ENCODE assay signal across 11 cellular contexts in genomic region chr1:19563336-19564097, GRCh38.
DNase-seq lines count a peak whose midpoint lies in the region; ATAC-seq, FAIRE-seq and TF ChIP-seq lines count a peak whose summit lies in the region.
"Had no signal": no experiment of that assay in that cellular context is flagged by ENCODE, and none has a peak within 500 bp of the region (broad histone marks: within the 10 kb centered on the region; RNA-seq: fewer than 3 reads in every experiment).

No MANE protein-coding gene starts in this region.

- no peak for ATAC-seq in CD4-positive, CD25-positive, alpha-beta regulatory T cell (ENCODE audit: low read depth in 2 of 2)
- peak; percentile 87 to 92 for ATAC-seq in right cardiac atrium
- ATAC-seq in stimulated activated memory B cell treated with anti-CD40 and anti-IgM and Interleukin-4, amounts not matched to agents 10 μg/mL and 1 μg/mL and 100 μg/mL, for 72 hours: no peak

- H3K27me3 ChIP-seq in CD4-positive, CD25-positive, alpha-beta regulatory T cell (ENCODE audit: control insufficient read depth, insufficient read depth, low read length): no peaks in the 10 kb centered on the region
- H3K27me3 ChIP-seq in right cardiac atrium (ENCODE audit: control insufficient read depth, insufficient read depth) (no peaks in the 10 kb centered on the region), sigmoid colon (no peaks in the 10 kb centered on the region), endodermal cell (ENCODE audit: control insufficient read depth, insufficient read depth, low read length, poor library complexity, severe bottlenecking) (no peaks in the 10 kb centered on the region)

- WGBS in right cardiac atrium: 17% methylated on average over 15 of the region's 15 CpGs
- WGBS in sigmoid colon, 2 donors: 69 to 71% methylated on average over 15 of the region's 15 CpGs
- WGBS in endodermal cell (ENCODE audit: insufficient coverage in 1 of 2, insufficient read length in 1 of 2), 2 experiments: 85 to 86% methylated on average over 10 to 15 of the region's 15 CpGs

- no peak for TF ChIP-seq POLR2A in sigmoid colon (IDR thresholded peaks at IDR 0.05)

- no peak overlapping the region for H3K27ac ChIP-seq in CD4-positive, CD25-positive, alpha-beta regulatory T cell (ENCODE audit: insufficient read depth, low read length, poor library complexity, severe bottlenecking)
- H3K27ac ChIP-seq in right cardiac atrium (ENCODE audit: low read length) (peak overlapping the region; percentile 53), sigmoid colon (peak overlapping the region; percentile 77 to 88 (median 82)), endodermal cell (ENCODE audit: low read depth, low read length) (no peak overlapping the region)
- H3K27ac ChIP-seq: VCaP had no signal

- H3K27ac Mint-ChIP-seq in CD4-positive, CD25-positive, alpha-beta regulatory T cell: peak overlapping the region in 2 of 3 donors; percentile 9 to 20
- H3K27ac Mint-ChIP-seq in stimulated activated memory B cell treated with anti-CD40 and anti-IgM and Interleukin-4, amounts not matched to agents 10 μg/mL and 1 μg/mL and 100 μg/mL, for 72 hours: no peak overlapping the region
- H3K27ac Mint-ChIP-seq in endodermal cell: no peak overlapping the region

- intact Hi-C loops in right cardiac atrium (cut with DNase I): no loop called here
- intact Hi-C loops in sigmoid colon (cut with DNase I): no loop called here

- DNase-seq in CD4-positive, CD25-positive, alpha-beta regulatory T cell: no peak
- DNase-seq in astrocyte of the hippocampus (ENCODE audit: low read depth, low spot score) (peak; percentile 65), right cardiac atrium (peak; percentile 68 to 87 (median 87)), sigmoid colon (peak; percentile 89), GM19239 (ENCODE audit: insufficient read length, low spot score) (no peak), COLO829 (ENCODE audit: low spot score) (no peak), endodermal cell (no peak)
- DNase-seq: NCI-H2029 treated with DMSO at 0.1 percent for 48 hours had no signal

- H3K9me3 Mint-ChIP-seq in CD4-positive, CD25-positive, alpha-beta regulatory T cell: no peaks in the 10 kb centered on the region
- H3K9me3 Mint-ChIP-seq in stimulated activated memory B cell treated with anti-CD40 and anti-IgM and Interleukin-4, amounts not matched to agents 10 μg/mL and 1 μg/mL and 100 μg/mL, for 72 hours: no peaks in the 10 kb centered on the region
- H3K9me3 Mint-ChIP-seq in endodermal cell: no peaks in the 10 kb centered on the region

- H3K36me3 ChIP-seq in CD4-positive, CD25-positive, alpha-beta regulatory T cell (ENCODE audit: control insufficient read depth, insufficient read depth, low read length): no peaks in the 10 kb centered on the region
- H3K36me3 ChIP-seq in sigmoid colon (no peaks in the 10 kb centered on the region), endodermal cell (ENCODE audit: control insufficient read depth, insufficient read depth, low read length) (no peaks in the 10 kb centered on the region)

- H3K4me1 Mint-ChIP-seq in CD4-positive, CD25-positive, alpha-beta regulatory T cell: peaks cover 0 to 4% (median 1%) of the 10 kb centered on the region in 4 donors
- no peaks in the 10 kb centered on the region for H3K4me1 Mint-ChIP-seq in stimulated activated memory B cell treated with anti-CD40 and anti-IgM and Interleukin-4, amounts not matched to agents 10 μg/mL and 1 μg/mL and 100 μg/mL, for 72 hours
- no peaks in the 10 kb centered on the region for H3K4me1 Mint-ChIP-seq in endodermal cell

- H3K4me1 ChIP-seq in CD4-positive, CD25-positive, alpha-beta regulatory T cell (ENCODE audit: control insufficient read depth, insufficient read depth, low read length, poor library complexity, severe bottlenecking): peaks cover 2% of the 10 kb centered on the region
- H3K4me1 ChIP-seq in right cardiac atrium (ENCODE audit: control insufficient read depth, insufficient read depth, low read length) (peaks cover 5% of the 10 kb centered on the region), sigmoid colon (peaks cover 0 to 25% (median 17%) of the 10 kb centered on the region in 4 donors), endodermal cell (ENCODE audit: control insufficient read depth, insufficient read depth, low read length) (no peaks in the 10 kb centered on the region)

- peaks cover 16% of the 10 kb centered on the region for H3K27me3 Mint-ChIP-seq in CD4-positive, CD25-positive, alpha-beta regulatory T cell
- H3K27me3 Mint-ChIP-seq in stimulated activated memory B cell treated with anti-CD40 and anti-IgM and Interleukin-4, amounts not matched to agents 10 μg/mL and 1 μg/mL and 100 μg/mL, for 72 hours: no peaks in the 10 kb centered on the region
- H3K27me3 Mint-ChIP-seq in endodermal cell (ENCODE audit: insufficient read depth): no peaks in the 10 kb centered on the region

- no peak for TF ChIP-seq EP300 in sigmoid colon (IDR thresholded peaks at IDR 0.05)

- TF ChIP-seq CTCF in sigmoid colon (IDR thresholded peaks at IDR 0.05) (no peak), endodermal cell (conservative IDR thresholded peaks at IDR 0.05) (no peak)

- H3K4me3 Mint-ChIP-seq in CD4-positive, CD25-positive, alpha-beta regulatory T cell: no peak overlapping the region
- no peak overlapping the region for H3K4me3 Mint-ChIP-seq in stimulated activated memory B cell treated with anti-CD40 and anti-IgM and Interleukin-4, amounts not matched to agents 10 μg/mL and 1 μg/mL and 100 μg/mL, for 72 hours
- H3K4me3 Mint-ChIP-seq in endodermal cell: no peak overlapping the region

- no peak overlapping the region for H3K4me3 ChIP-seq in CD4-positive, CD25-positive, alpha-beta regulatory T cell (ENCODE audit: low read depth, low read length)
- H3K4me3 ChIP-seq in right cardiac atrium (ENCODE audit: low read length) (no peak overlapping the region), sigmoid colon (peak overlapping the region in 3 of 4 donors; percentile 29 to 43 (median 38)), endodermal cell (ENCODE audit: low read length) (no peak overlapping the region)

- no peaks in the 10 kb centered on the region for H3K9me3 ChIP-seq in CD4-positive, CD25-positive, alpha-beta regulatory T cell (ENCODE audit: control insufficient read depth in 2 of 2, low read length in 2 of 2)
- H3K9me3 ChIP-seq in right cardiac atrium (ENCODE audit: control insufficient read depth, low read length) (no peaks in the 10 kb centered on the region), sigmoid colon (no peaks in the 10 kb centered on the region), endodermal cell (ENCODE audit: control insufficient read depth, low read length) (no peaks in the 10 kb centered on the region)

- FAIRE-seq in GM19239 (lab: Jason Lieb, UNC): no peak
- FAIRE-seq: islet of Langerhans had no signal

- H3K9ac ChIP-seq in endodermal cell (ENCODE audit: extremely low read depth, low read length, poor library complexity, severe bottlenecking): no peak overlapping the region

- no peaks in the 10 kb centered on the region for H3K36me3 Mint-ChIP-seq in CD4-positive, CD25-positive, alpha-beta regulatory T cell
- H3K36me3 Mint-ChIP-seq in stimulated activated memory B cell treated with anti-CD40 and anti-IgM and Interleukin-4, amounts not matched to agents 10 μg/mL and 1 μg/mL and 100 μg/mL, for 72 hours: no peaks in the 10 kb centered on the region
- no peaks in the 10 kb centered on the region for H3K36me3 Mint-ChIP-seq in endodermal cell (ENCODE audit: low read depth)

Comparison
In these comparisons a context has a peak if more than half of its experiments do, and no peak if none do; other contexts are left out.
1. ATAC-seq: peak in right cardiac atrium (2 of 2); none in CD4-positive, CD25-positive, alpha-beta regulatory T cell (0 of 2) and stimulated activated memory B cell treated with anti-CD40 and anti-IgM and Interleukin-4, amounts not matched to agents 10 μg/mL and 1 μg/mL and 100 μg/mL, for 72 hours (single experiment).
2. DNase-seq: peak in astrocyte of the hippocampus (single experiment), right cardiac atrium (3 of 3) and sigmoid colon (single experiment); none in CD4-positive, CD25-positive, alpha-beta regulatory T cell (0 of 3), GM19239 (single experiment), COLO829 (single experiment) and endodermal cell (single experiment).
3. H3K27ac ChIP-seq: peak in right cardiac atrium (single experiment) and sigmoid colon (4 of 4); none in CD4-positive, CD25-positive, alpha-beta regulatory T cell (single experiment) and endodermal cell (single experiment).
4. H3K4me3 ChIP-seq: peak in sigmoid colon (3 of 4); none in CD4-positive, CD25-positive, alpha-beta regulatory T cell (single experiment), right cardiac atrium (single experiment) and endodermal cell (single experiment).
5. H3K27ac Mint-ChIP-seq: peak in CD4-positive, CD25-positive, alpha-beta regulatory T cell (2 of 3); none in stimulated activated memory B cell treated with anti-CD40 and anti-IgM and Interleukin-4, amounts not matched to agents 10 μg/mL and 1 μg/mL and 100 μg/mL, for 72 hours (single experiment) and endodermal cell (single experiment).